ENCODE assay signal across 8 cellular contexts in genomic region chr1:8025671-8026144, GRCh38. TPM values are rescaled to one million over a fixed set of nuclear protein-coding genes. Genes with fewer than 3 reads are reported as not detected.
A peak's percentile ranks its signal among the peaks of the same experiment; 100 is the strongest.
DNase-seq lines count a peak whose midpoint lies in the region; ATAC-seq and TF ChIP-seq lines count a peak whose summit lies in the region.

No MANE protein-coding gene starts in this region.

- H3K4me3 ChIP-seq in GM12865 (ENCODE audit: low read depth, low read length) (peak overlapping the region; percentile 52), hepatocyte (peak overlapping the region; percentile 75)

- H3K79me2 ChIP-seq in H9 (ENCODE audit: insufficient read depth, low read length) (peaks cover 40% of the 10 kb centered on the region; the same call in 1 of the 2 replicates), hepatocyte (peaks cover 57% of the 10 kb centered on the region)

- peak overlapping the region in 2 of 3 experiments; percentile 1 to 96; a peak in 3 of 7 replicates for H3K27ac Mint-ChIP-seq in H9
- no peak overlapping the region for H3K27ac Mint-ChIP-seq in activated CD4-positive, alpha-beta memory T cell treated with anti-CD3 and anti-CD28 coated beads for 36 hours
- H3K27ac Mint-ChIP-seq in stimulated activated effector memory CD8-positive, alpha-beta T cell treated with anti-CD3 and anti-CD28 coated beads, Interleukin-12 subunit alpha, Interleukin-12 subunit beta, amount 100 ng/mL, for 72 hours, result peak overlapping the region; percentile 74

- no peak overlapping the region for H2BK120ac ChIP-seq in H9 (ENCODE audit: low read depth, low read length, poor library complexity, severe bottlenecking)

- H3K27me3 Mint-ChIP-seq in H9 (ENCODE audit: low read depth), result peaks cover 13% of the 10 kb centered on the region
- peaks cover 21% of the 10 kb centered on the region for H3K27me3 Mint-ChIP-seq in activated CD4-positive, alpha-beta memory T cell treated with anti-CD3 and anti-CD28 coated beads for 36 hours

- H3K79me1 ChIP-seq in H9 (ENCODE audit: insufficient read depth, low read depth, low read length, poor library complexity, severe bottlenecking), result no peaks in the 10 kb centered on the region

- no peak overlapping the region for H2BK15ac ChIP-seq in H9 (ENCODE audit: low read depth, low read length)

- no peak overlapping the region for H2BK20ac ChIP-seq in H9 (ENCODE audit: low read depth, low read length, poor library complexity, severe bottlenecking)

- H3K9ac ChIP-seq in H9 (ENCODE audit: extremely low read depth, insufficient read length, low read length), result peak overlapping the region; percentile 81

- H3K36me3 ChIP-seq in hepatocyte (replicated peaks; ENCODE audit: insufficient read depth, low read depth), result no peaks in the 10 kb centered on the region

- no peak overlapping the region for H2BK12ac ChIP-seq in H9 (ENCODE audit: insufficient read length, low read depth, low read length)

- H3K27me3 ChIP-seq in H9 (ENCODE audit: insufficient read depth, low read length), result no peaks in the 10 kb centered on the region; the same call in 1 of the 2 replicates
- no peaks in the 10 kb centered on the region for H3K27me3 ChIP-seq in hepatocyte

- peak overlapping the region; percentile 84 for H3K4me2 ChIP-seq in H9 (ENCODE audit: insufficient read depth, insufficient read length, low read length)
- peak overlapping the region; percentile 71 for H3K4me2 ChIP-seq in hepatocyte

- peak overlapping the region; percentile 78 to 89 for H3K4me3 Mint-ChIP-seq in H9
- H3K4me3 Mint-ChIP-seq in activated CD4-positive, alpha-beta memory T cell treated with anti-CD3 and anti-CD28 coated beads for 36 hours, result peak overlapping the region; percentile 78
- H3K4me3 Mint-ChIP-seq in stimulated activated effector memory CD8-positive, alpha-beta T cell treated with anti-CD3 and anti-CD28 coated beads, Interleukin-12 subunit alpha, Interleukin-12 subunit beta, amount 100 ng/mL, for 72 hours, result peak overlapping the region; percentile 88

- no peak for TF ChIP-seq CTCF in GM12865 (IDR thresholded peaks at IDR 0.05; ENCODE audit: insufficient read depth, low read depth, low read length, missing control alignments)
- no peak for TF ChIP-seq CTCF in H9 (conservative IDR thresholded peaks at IDR 0.05)
- TF ChIP-seq CTCF in hepatocyte (IDR thresholded peaks at IDR 0.05; ENCODE audit: poor library complexity), result no peak

- H4K5ac ChIP-seq in H9 (ENCODE audit: insufficient read length, low read depth, low read length), result no peak overlapping the region

- peaks cover 0 to 4% (median 0%) of the 10 kb centered on the region in 3 experiments; a peak in 2 of 7 replicates for H3K36me3 Mint-ChIP-seq in H9 (ENCODE audit: insufficient read depth in 1 of 3, low read depth in 3 of 3)
- H3K36me3 Mint-ChIP-seq in activated CD4-positive, alpha-beta memory T cell treated with anti-CD3 and anti-CD28 coated beads for 36 hours, result no peaks in the 10 kb centered on the region
- peaks cover 5% of the 10 kb centered on the region for H3K36me3 Mint-ChIP-seq in stimulated activated effector memory CD8-positive, alpha-beta T cell treated with anti-CD3 and anti-CD28 coated beads, Interleukin-12 subunit alpha, Interleukin-12 subunit beta, amount 100 ng/mL, for 72 hours

- no peak overlapping the region for H3K4ac ChIP-seq in H9 (ENCODE audit: low read depth, low read length)

- H4K8ac ChIP-seq in H9 (replicated peaks; ENCODE audit: insufficient read length, low read depth, low read length), result no peak overlapping the region

- H3K9me3 ChIP-seq in H9 (ENCODE audit: control insufficient read depth, low read depth, low read length), result no peaks in the 10 kb centered on the region
- H3K9me3 ChIP-seq in hepatocyte (ENCODE audit: low read depth), result no peaks in the 10 kb centered on the region

- H4K20me1 ChIP-seq in H9 (ENCODE audit: control insufficient read depth, insufficient read depth, insufficient read length) (no peaks in the 10 kb centered on the region), hepatocyte (ENCODE audit: insufficient read depth, poor library complexity, severe bottlenecking) (peaks cover 45% of the 10 kb centered on the region)

- peaks cover 12% of the 10 kb centered on the region for H3K23me2 ChIP-seq in H9 (ENCODE audit: insufficient read length, low read depth, low read length, poor library complexity, severe bottlenecking)

- WGBS in H9 (ENCODE audit: extremely low coverage, insufficient read length, low lambda C conversion rate), result no CpG with 5 or more reads among the region's 69 CpGs
- 1% methylated on average over 30 of the region's 69 CpGs for WGBS in hepatocyte (ENCODE audit: low lambda C conversion rate, missing lambda C conversion rate)

- DNase-seq in GM12865 (ENCODE audit: low read depth) (peak; percentile 2), H9 (no peak), hepatocyte (ENCODE audit: low spot score) (no peak), Kasumi-1 (lab: John Stamatoyannopoulos, UW) (no peak), DMS 273 (lab: John Stamatoyannopoulos, UW; ENCODE audit: unreplicated experiment) (no peak), NCI-H82 (lab: John Stamatoyannopoulos, UW) (no peak)
- DNase-seq in activated CD4-positive, alpha-beta memory T cell treated with anti-CD3 and anti-CD28 coated beads for 36 hours, result no peak
- no peak for DNase-seq in stimulated activated effector memory CD8-positive, alpha-beta T cell treated with anti-CD3 and anti-CD28 coated beads, Interleukin-12 subunit alpha, Interleukin-12 subunit beta, amount 100 ng/mL, for 72 hours (ENCODE audit: low spot score in 2 of 2)

- peak overlapping the region; percentile 21 for H3K18ac ChIP-seq in H9 (ENCODE audit: insufficient read length, low read depth, low read length)

- POLR2A ChIA-PET in activated CD4-positive, alpha-beta memory T cell treated with anti-CD3 and anti-CD28 coated beads for 36 hours (lab: Charles Lee), result no interaction called here

- H2AFZ ChIP-seq in H9 (ENCODE audit: low read length) (no peak overlapping the region), hepatocyte (no peak overlapping the region)

- intact Hi-C loops in activated CD4-positive, alpha-beta memory T cell treated with anti-CD3 and anti-CD28 coated beads for 36 hours (cut with micrococcal nuclease), result loop anchor here (1.0 to 5.0 kb wide), 2 partner anchors 72 to 293 kb away; partner anchors contain the start of gene SLC45A1

- no peaks in the 10 kb centered on the region; a peak in 1 of 5 replicates for H3K9me3 Mint-ChIP-seq in H9
- H3K9me3 Mint-ChIP-seq in activated CD4-positive, alpha-beta memory T cell treated with anti-CD3 and anti-CD28 coated beads for 36 hours, result no peaks in the 10 kb centered on the region
- no peaks in the 10 kb centered on the region for H3K9me3 Mint-ChIP-seq in stimulated activated effector memory CD8-positive, alpha-beta T cell treated with anti-CD3 and anti-CD28 coated beads, Interleukin-12 subunit alpha, Interleukin-12 subunit beta, amount 100 ng/mL, for 72 hours

- no peak overlapping the region for H2BK5ac ChIP-seq in H9 (ENCODE audit: insufficient read length, low read length)

- no peak overlapping the region for H3K56ac ChIP-seq in H9 (ENCODE audit: insufficient read length, low read depth, low read length)

- no peaks in the 10 kb centered on the region for H3K9me2 ChIP-seq in hepatocyte (replicated peaks; ENCODE audit: insufficient read depth)

- no peak overlapping the region for H2AK5ac ChIP-seq in H9 (ENCODE audit: insufficient read length, low read length)

- H3T11ph ChIP-seq in H9 (ENCODE audit: low read length), result no peak overlapping the region

- H3K4me1 ChIP-seq in H9 (ENCODE audit: insufficient read depth, low read length) (peaks cover 5% of the 10 kb centered on the region; the same call in 1 of the 2 replicates), hepatocyte (ENCODE audit: insufficient read depth) (peaks cover 44% of the 10 kb centered on the region)

- H3K27ac ChIP-seq in H9 (ENCODE audit: insufficient read length, low read depth, low read length) (no peak overlapping the region), hepatocyte (peak overlapping the region; percentile 97)

- H3K14ac ChIP-seq in H9 (ENCODE audit: insufficient read depth, low read length), result peak overlapping the region; percentile 61

- H3K4me1 Mint-ChIP-seq in H9, result peaks cover 50 to 60% of the 10 kb centered on the region in 2 experiments
- peaks cover 12% of the 10 kb centered on the region for H3K4me1 Mint-ChIP-seq in activated CD4-positive, alpha-beta memory T cell treated with anti-CD3 and anti-CD28 coated beads for 36 hours (ENCODE audit: low read depth)
- peaks cover 15% of the 10 kb centered on the region for H3K4me1 Mint-ChIP-seq in stimulated activated effector memory CD8-positive, alpha-beta T cell treated with anti-CD3 and anti-CD28 coated beads, Interleukin-12 subunit alpha, Interleukin-12 subunit beta, amount 100 ng/mL, for 72 hours

- H3K23ac ChIP-seq in H9 (ENCODE audit: insufficient read length, low read depth, low read length), result no peak overlapping the region

- H4K91ac ChIP-seq in H9 (ENCODE audit: insufficient read length, low read depth, low read length), result no peak overlapping the region

- peak; percentile 42 for ATAC-seq in stimulated activated effector memory CD8-positive, alpha-beta T cell treated with anti-CD3 and anti-CD28 coated beads, Interleukin-12 subunit alpha, Interleukin-12 subunit beta, amount 100 ng/mL, for 72 hours

- CTCF ChIA-PET in activated CD4-positive, alpha-beta memory T cell treated with anti-CD3 and anti-CD28 coated beads for 36 hours (lab: Charles Lee), result interaction anchor here (3.4 to 7.3 kb wide), 2 partner anchors 10 to 289 kb away, joined by 22 to 38 read pairs; no protein-coding TSS in a partner anchor

RNA-seq across cellular contexts. Expression of gene ERRFI1, which starts 0.4 kb away (rescaled TPM):
- total RNA-seq in H9 (2021) (19.2 and 20.8 TPM in 2 replicates), hepatocyte (154 and 163 TPM in 2 replicates)
- total RNA-seq in activated CD4-positive, alpha-beta memory T cell treated with anti-CD3 and anti-CD28 coated beads for 36 hours, result 1 to 10 TPM; 1.5 to 1.9 TPM
- polyA plus RNA-seq in hepatocyte, result 123 and 139 TPM in 2 replicates
